ENCODE assay signal across 8 cellular contexts in the genomic region with DNA sequence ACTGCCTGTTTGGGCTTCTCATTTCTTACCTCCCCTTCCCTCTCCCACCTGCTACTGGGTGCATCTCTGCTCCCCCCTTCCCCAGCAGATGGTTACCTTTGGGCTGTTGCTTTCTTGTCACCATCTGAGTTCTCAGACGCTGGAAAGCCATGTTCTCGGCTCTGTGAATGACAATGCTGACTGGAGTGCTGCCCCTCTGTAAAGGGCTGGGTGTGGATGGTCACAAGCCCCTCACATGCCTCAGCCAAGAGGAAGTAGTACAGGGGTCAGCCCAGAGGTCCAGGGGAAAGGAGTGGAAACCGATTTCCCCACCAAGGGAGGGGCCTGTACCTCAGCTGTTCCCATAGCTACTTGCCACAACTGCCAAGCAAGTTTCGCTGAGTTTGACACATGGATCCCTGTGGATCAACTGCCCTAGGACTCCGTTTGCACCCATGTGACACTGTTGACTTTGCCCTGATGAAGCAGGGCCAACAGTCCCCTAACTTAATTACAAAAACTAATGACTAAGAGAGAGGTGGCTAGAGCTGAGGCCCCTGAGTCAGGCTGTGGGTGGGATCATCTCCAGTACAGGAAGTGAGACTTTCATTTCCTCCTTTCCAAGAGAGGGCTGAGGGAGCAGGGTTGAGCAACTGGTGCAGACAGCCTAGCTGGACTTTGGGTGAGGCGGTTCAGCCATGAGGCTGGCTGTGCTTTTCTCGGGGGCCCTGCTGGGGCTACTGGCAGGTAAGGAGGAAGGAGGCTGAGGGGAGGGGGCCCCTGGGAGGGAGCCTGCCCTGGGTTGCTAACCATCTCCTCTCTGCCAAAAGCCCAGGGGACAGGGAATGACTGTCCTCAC. TPM values are rescaled to one million over a fixed set of nuclear protein-coding genes. Genes with fewer than 3 reads are reported as not detected.
A peak's percentile ranks its signal among the peaks of the same experiment; 100 is the strongest.
DNase-seq lines count a peak whose midpoint lies in the region; ATAC-seq and TF ChIP-seq lines count a peak whose summit lies in the region.

A gene with protein sequence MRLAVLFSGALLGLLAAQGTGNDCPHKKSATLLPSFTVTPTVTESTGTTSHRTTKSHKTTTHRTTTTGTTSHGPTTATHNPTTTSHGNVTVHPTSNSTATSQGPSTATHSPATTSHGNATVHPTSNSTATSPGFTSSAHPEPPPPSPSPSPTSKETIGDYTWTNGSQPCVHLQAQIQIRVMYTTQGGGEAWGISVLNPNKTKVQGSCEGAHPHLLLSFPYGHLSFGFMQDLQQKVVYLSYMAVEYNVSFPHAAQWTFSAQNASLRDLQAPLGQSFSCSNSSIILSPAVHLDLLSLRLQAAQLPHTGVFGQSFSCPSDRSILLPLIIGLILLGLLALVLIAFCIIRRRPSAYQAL (plus strand): TSS at position 638 of the 838 bp plus-strand sequence. CDS start 40 bp downstream, at position 678.

- peaks cover 58% of the 10 kb centered on the region for H3K27me3 Mint-ChIP-seq in GM23338 (ENCODE audit: insufficient read depth, low read depth, poor library complexity)

- no peaks in the 10 kb centered on the region; the same call in 1 of the 2 replicates for H3K9me2 ChIP-seq in GM23338 (ENCODE audit: insufficient read depth)

- no peak within 1 kb of the TSS for H2AFZ ChIP-seq in GM23338

- TF ChIP-seq CTCF in GM23338 (conservative IDR thresholded peaks at IDR 0.05; ENCODE audit: low read depth in 2 of 2) (no peak), epithelial cell of proximal tubule (conservative IDR thresholded peaks at IDR 0.05; ENCODE audit: low read depth, low read length) (no peak)

- H3K36me3 Mint-ChIP-seq in GM23338 (ENCODE audit: low read depth), result peaks cover 80% of the 10 kb centered on the region

- peak within 1 kb of the TSS; percentile 88 for H3K27ac Mint-ChIP-seq in GM23338

- peak within 1 kb of the TSS; percentile 40; the same call in 2 of the 3 replicates for H3K4me3 Mint-ChIP-seq in GM23338

- H3K4me1 Mint-ChIP-seq in GM23338, result peaks cover 72% of the 10 kb centered on the region

- H3K79me2 ChIP-seq in GM23338 (replicated peaks; ENCODE audit: insufficient read depth), result peaks cover 46% of the 10 kb centered on the region

- H3K4me3 ChIP-seq in GM23338 (no peak within 1 kb of the TSS), epithelial cell of proximal tubule (ENCODE audit: low read depth, low read length) (peak within 1 kb of the TSS; percentile 43), stomach smooth muscle (ENCODE audit: low read length in 2 of 2) (peak within 1 kb of the TSS in 1 of 2 donors; percentile 47)

- H3K4me2 ChIP-seq in GM23338, result no peak within 1 kb of the TSS

- no peaks in the 10 kb centered on the region for H3K27me3 ChIP-seq in GM23338 (ENCODE audit: insufficient read depth)
- H3K27me3 ChIP-seq in stomach smooth muscle (ENCODE audit: control insufficient read depth in 1 of 2, insufficient read depth in 2 of 2, low read length in 2 of 2), result no peaks in the 10 kb centered on the region

- peaks cover 42% of the 10 kb centered on the region for H3K36me3 ChIP-seq in GM23338 (ENCODE audit: insufficient read depth)
- peaks cover 37 to 50% of the 10 kb centered on the region in 2 donors for H3K36me3 ChIP-seq in stomach smooth muscle (ENCODE audit: control insufficient read depth in 2 of 2, insufficient read depth in 2 of 2, low read length in 2 of 2)

- peaks cover 35% of the 10 kb centered on the region for H4K20me1 ChIP-seq in GM23338 (replicated peaks; ENCODE audit: insufficient read depth)

- H3K4me1 ChIP-seq in GM23338 (ENCODE audit: insufficient read depth) (peaks cover 39% of the 10 kb centered on the region), stomach smooth muscle (ENCODE audit: control insufficient read depth, insufficient read depth, low read length) (peaks cover 47% of the 10 kb centered on the region)

- no peaks in the 10 kb centered on the region for H3K9me3 ChIP-seq in stomach smooth muscle (ENCODE audit: control insufficient read depth in 2 of 2, low read length in 2 of 2)

- peak within 1 kb of the TSS; percentile 79; the same call in 1 of the 2 replicates for H3K27ac ChIP-seq in GM23338 (ENCODE audit: low read depth)
- H3K27ac ChIP-seq in stomach smooth muscle (ENCODE audit: low read length), result peak within 1 kb of the TSS; percentile 67

- peak; percentile 94 for DNase-seq in Caki2 (ENCODE audit: low read depth)
- peak; percentile 73 for DNase-seq in GM23338 (ENCODE audit: low spot score)
- peak; percentile 92 for DNase-seq in NCI-H82 (lab: John Stamatoyannopoulos, UW)
- peak; percentile 53 to 55 for DNase-seq in activated CD8-positive, alpha-beta memory T cell treated with anti-CD3 and anti-CD28 coated beads for 4 hours (ENCODE audit: low read depth in 2 of 2)
- peak; percentile 88 for DNase-seq in epithelial cell of proximal tubule (ENCODE audit: low read depth)
- peak; percentile 82 for DNase-seq in myocyte (ENCODE audit: low read depth)

- in situ Hi-C loops in Caki2 (cut with HindIII; ENCODE audit: low pct_unique_long_range_greater_than_20kb, low sequenced_read_pairs), result no loop called here

- ATAC-seq in GM23338, result peak; percentile 29
- no peak for ATAC-seq in HG03378 (IDR thresholded peaks at IDR 0.05; ENCODE audit: unreplicated experiment)

- H3K9ac ChIP-seq in stomach smooth muscle (ENCODE audit: low read length in 2 of 2), result peak within 1 kb of the TSS; percentile 47 to 51

- peaks cover 7% of the 10 kb centered on the region; the same call in 2 of the 3 replicates for H3K9me3 Mint-ChIP-seq in GM23338

- H3F3A ChIP-seq in GM23338 (replicated peaks; ENCODE audit: low read depth), result peaks cover 75% of the 10 kb centered on the region

TF ChIP-seq in GM23338, 12 proteins besides CTCF, POLR2A, EP300 and RAD21:
- TF ChIP-seq NANOG (IDR thresholded peaks at IDR 0.05; ENCODE audit: borderline replicate concordance) (no peak), POLR2AphosphoS5 (IDR thresholded peaks at IDR 0.05; ENCODE audit: low read depth) (peak; percentile 92)

RNA-seq across cellular contexts. Expression of the gene that starts here (rescaled TPM):
- total RNA-seq in Caki2 (2014; rRNA removed; shearing (Covaris generic); ENCODE audit: low replicate concordance), result 57.9 and 93.2 TPM in 2 replicates
- 0.62 TPM in 1 of 2 replicates, not detected in the other for total RNA-seq in GM23338 (2014; rRNA removed; shearing (Covaris generic))
- not detected in 2 replicates for polyA plus RNA-seq in GM23338 (2016; fragmentation: Nextera tagmentation; extraction: Ambion mirVana)
- total RNA-seq in epithelial cell of proximal tubule, result 10.7 and 16.7 TPM in 2 replicates
- total RNA-seq in myocyte, result 7.6 and 9.1 TPM in 2 replicates
- polyA plus RNA-seq in myocyte (2012), result 13.6 TPM

Comparison
In these comparisons a context has a peak if more than half of its experiments do, and no peak if none do; other contexts are left out.
1. Peak in DNase-seq, ATAC-seq and H3K27ac ChIP-seq in GM23338; RNA of the gene not detected or under 1 TPM.